In genomic region chr12:94618995-94619695, GRCh38 we compare ENCODE assay signal across 8 cellular contexts.
DNase-seq lines count a peak whose midpoint lies in the region; ATAC-seq lines count a peak whose summit lies in the region.

No MANE protein-coding gene starts in this region.

- ATAC-seq in GM21529 (IDR thresholded peaks at IDR 0.05; ENCODE audit: unreplicated experiment): no peak

- DNase-seq in activated T-cell treated with anti-CD3 and anti-CD28 coated beads for 48 hours (ENCODE audit: low read depth) (peak; percentile 28), activated T-cell treated with anti-CD3 and anti-CD28 coated beads for 4 hours (no peak), SW480 (ENCODE audit: low spot score) (peak; percentile 46), fibroblast of peridontal ligament (ENCODE audit: extremely low read depth) (peak; percentile 79), HuH-7.5 (ENCODE audit: low spot score) (no peak), NCI-H345 treated with DMSO at 0.1 percent for 48 hours (lab: John Stamatoyannopoulos, UW; ENCODE audit: unreplicated experiment) (no peak)
- peak in 2 of 3 donors; percentile 20 to 22 for DNase-seq in stimulated activated CD4-positive, alpha-beta T cell treated with anti-CD3 and anti-CD28 coated beads, TNF-alpha, amount 100 ng/mL, for 48 hours (ENCODE audit: low read depth in 3 of 3)

Comparison
In these comparisons a context has a peak if more than half of its experiments do, and no peak if none do; other contexts are left out.
1. DNase-seq: peak in activated T-cell treated with anti-CD3 and anti-CD28 coated beads for 48 hours (single experiment), SW480 (single experiment), fibroblast of peridontal ligament (single experiment) and stimulated activated CD4-positive, alpha-beta T cell treated with anti-CD3 and anti-CD28 coated beads, TNF-alpha, amount 100 ng/mL, for 48 hours (2 of 3); none in activated T-cell treated with anti-CD3 and anti-CD28 coated beads for 4 hours (single experiment), HuH-7.5 (single experiment) and NCI-H345 treated with DMSO at 0.1 percent for 48 hours (single experiment).